ENCODE assay signal across 1 cellular context in genomic region chr6:8180327-8181161, GRCh38.
TF ChIP-seq lines count a peak whose summit lies in the region.

No MANE protein-coding gene starts in this region.

TF ChIP-seq in H1, 55 proteins besides CTCF, POLR2A, EP300 and RAD21 (continued from another document):
- TF ChIP-seq SRF (IDR thresholded peaks at IDR 0.05; ENCODE audit: low read depth, low read length): no peak
- no peak for TF ChIP-seq CREB1 (IDR thresholded peaks at IDR 0.05)
- no peak for TF ChIP-seq E2F6 (IDR thresholded peaks at IDR 0.05)
- peak; percentile 56; the same call in 1 of the 2 replicates for TF ChIP-seq SP1 (IDR thresholded peaks at IDR 0.05; ENCODE audit: low read depth, low read length)
- TF ChIP-seq HDAC2 (IDR thresholded peaks at IDR 0.05; ENCODE audit: borderline replicate concordance in 1 of 2, low read depth in 2 of 2, low read length in 2 of 2): peak in 1 of 2 experiments; percentile 93; a peak in 1 of 4 replicates
- 0 out of 2 replicates have a peak, but pooled peaks have one; percentile 38 for TF ChIP-seq TAF1 (IDR thresholded peaks at IDR 0.05; ENCODE audit: low read depth, low read length)
- TF ChIP-seq JUN (IDR thresholded peaks at IDR 0.05; ENCODE audit: low read depth, low read length): no peak
- peak; percentile 75; the same call in 1 of the 2 replicates for TF ChIP-seq TCF12 (IDR thresholded peaks at IDR 0.05; ENCODE audit: low read depth, low read length)
- no peak for TF ChIP-seq SIRT6 (IDR thresholded peaks at IDR 0.05; ENCODE audit: low read length)
- TF ChIP-seq TEAD4 (IDR thresholded peaks at IDR 0.05; ENCODE audit: low read depth, low read length): peak; percentile 98
- TF ChIP-seq CTBP2 (IDR thresholded peaks at IDR 0.05; ENCODE audit: borderline replicate concordance, insufficient read depth, insufficient read length, low read length): no peak
- no peak for TF ChIP-seq SUZ12 (IDR thresholded peaks at IDR 0.05; ENCODE audit: low read length)
- 0 out of 2 replicates have a peak, but pooled peaks have one; percentile 19 for TF ChIP-seq RBBP5 (IDR thresholded peaks at IDR 0.05; ENCODE audit: borderline replicate concordance, low read depth, low read length)
- no peak for TF ChIP-seq GTF2F1 (IDR thresholded peaks at IDR 0.05; ENCODE audit: borderline replicate concordance, low read depth, low read length)
- no peak for TF ChIP-seq CHD2 (IDR thresholded peaks at IDR 0.05; ENCODE audit: low read length)
- TF ChIP-seq BACH1 (IDR thresholded peaks at IDR 0.05; ENCODE audit: low read length): no peak
- TF ChIP-seq YY1 (IDR thresholded peaks at IDR 0.05; ENCODE audit: low read depth, low read length): no peak
- no peak for TF ChIP-seq RNF2 (IDR thresholded peaks at IDR 0.05; ENCODE audit: borderline replicate concordance, low read depth, low read length, missing control alignments, poor library complexity, severe bottlenecking)
- no peak for TF ChIP-seq CEBPB (IDR thresholded peaks at IDR 0.05; ENCODE audit: low read depth, low read length)
- TF ChIP-seq CBX8 (IDR thresholded peaks at IDR 0.05; ENCODE audit: borderline replicate concordance, low read depth, low read length): no peak
- peak; percentile 42 for TF ChIP-seq ASH2L (IDR thresholded peaks at IDR 0.05; ENCODE audit: low read length)
- TF ChIP-seq NRF1 (IDR thresholded peaks at IDR 0.05; ENCODE audit: low read depth, low read length): no peak
- TF ChIP-seq JUND (IDR thresholded peaks at IDR 0.05; ENCODE audit: low read length): peak; percentile 28; the same call in 1 of the 2 replicates
- no peak for TF ChIP-seq POLR2AphosphoS5 (IDR thresholded peaks at IDR 0.05; ENCODE audit: low read depth, low read length)
- TF ChIP-seq SP4 (IDR thresholded peaks at IDR 0.05; ENCODE audit: low read length): no peak
- no peak for TF ChIP-seq SP2 (IDR thresholded peaks at IDR 0.05; ENCODE audit: low read length)
- no peak for TF ChIP-seq BCL11A (IDR thresholded peaks at IDR 0.05; ENCODE audit: low read depth in 2 of 2, low read length in 2 of 2)
- TF ChIP-seq NANOG (IDR thresholded peaks at IDR 0.05; ENCODE audit: insufficient read depth, low read depth, low read length, poor library complexity, severe bottlenecking): no peak
- no peak for TF ChIP-seq KDM4A (IDR thresholded peaks at IDR 0.05; ENCODE audit: low read depth, low read length, severe bottlenecking)
- 0 out of 2 replicates have a peak, but pooled peaks have one; percentile 40 for TF ChIP-seq RXRA (IDR thresholded peaks at IDR 0.05; ENCODE audit: insufficient read depth, low read depth, low read length)
TF ChIP-seq in H1: peak in this region for 9.
